In the genomic region with DNA sequence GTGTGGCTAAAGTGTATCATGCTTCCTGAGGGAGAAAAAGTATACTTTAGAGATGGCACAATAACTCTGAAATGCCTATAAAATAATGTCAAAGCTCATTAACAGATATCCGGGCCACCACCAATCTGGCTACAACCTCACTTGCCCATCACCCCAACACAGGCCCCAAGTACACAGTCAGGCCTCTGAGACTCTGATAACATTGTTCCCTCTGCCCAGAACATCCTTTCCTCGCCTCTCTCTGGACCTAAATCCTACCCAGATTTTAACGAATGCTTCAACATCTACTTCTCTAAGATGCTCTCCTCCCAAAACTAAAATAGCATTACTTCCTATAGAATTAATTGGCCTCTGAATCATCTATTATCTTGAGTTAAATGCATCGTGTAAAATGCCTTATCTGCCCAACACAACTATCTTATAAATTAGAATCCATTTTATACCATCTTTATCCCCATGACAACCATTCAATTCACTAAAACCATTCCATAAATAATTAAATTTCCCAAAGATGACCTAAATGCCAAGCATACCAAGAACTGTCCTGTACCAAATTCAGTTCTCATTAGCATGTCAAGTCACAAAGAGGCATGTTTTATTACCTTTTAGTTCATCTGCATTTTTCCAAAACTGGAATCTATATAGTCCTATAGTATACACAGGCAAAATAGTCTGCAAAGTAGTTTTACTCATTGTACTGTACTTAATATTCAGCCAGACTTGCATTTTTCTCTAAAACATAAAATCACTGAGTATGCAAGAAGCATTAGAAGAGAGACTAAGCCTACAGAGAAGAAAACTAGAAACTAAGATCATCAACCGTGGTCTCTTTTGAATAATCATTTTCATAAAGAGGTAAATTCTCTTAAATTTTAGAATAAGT, we compare ENCODE assay signal across 15 cellular contexts.
"Had no signal": no experiment of that assay in that cellular context is flagged by ENCODE, and none has a peak within 500 bp of the region (broad histone marks: within the 10 kb centered on the region; RNA-seq: fewer than 3 reads in every experiment).

No MANE protein-coding gene starts in this region.

- H3K4me1 ChIP-seq: parathyroid adenoma had no signal

- H3K4me3 Mint-ChIP-seq: activated naive CD4-positive, alpha-beta T cell treated with anti-CD3 and anti-CD28 coated beads for 36 hours; nephron; stimulated activated memory B cell treated with anti-CD40 and anti-IgM and Interleukin-4, amounts not matched to agents 10 μg/mL and 1 μg/mL and 100 μg/mL, for 72 hours had no signal

- H3K27ac Mint-ChIP-seq: activated naive CD4-positive, alpha-beta T cell treated with anti-CD3 and anti-CD28 coated beads for 36 hours; nephron; stimulated activated memory B cell treated with anti-CD40 and anti-IgM and Interleukin-4, amounts not matched to agents 10 μg/mL and 1 μg/mL and 100 μg/mL, for 72 hours had no signal

- H3K9me3 Mint-ChIP-seq: activated naive CD4-positive, alpha-beta T cell treated with anti-CD3 and anti-CD28 coated beads for 36 hours; nephron; stimulated activated memory B cell treated with anti-CD40 and anti-IgM and Interleukin-4, amounts not matched to agents 10 μg/mL and 1 μg/mL and 100 μg/mL, for 72 hours had no signal

- ATAC-seq: stimulated activated memory B cell treated with anti-CD40 and anti-IgM and Interleukin-4, amounts not matched to agents 10 μg/mL and 1 μg/mL and 100 μg/mL, for 72 hours had no signal

- H3K4me3 ChIP-seq: coronary artery, sigmoid colon, thoracic aorta had no signal

- H3K27me3 ChIP-seq: brain microvascular endothelial cell, sigmoid colon had no signal

- H3K9ac ChIP-seq: parathyroid adenoma had no signal

- H3K36me3 ChIP-seq: thoracic aorta had no signal

- H2AFZ ChIP-seq: parathyroid adenoma had no signal

- H3K27ac ChIP-seq: brain microvascular endothelial cell, coronary artery, parathyroid adenoma, sigmoid colon, thoracic aorta, WERI-Rb-1 had no signal

- H3K27me3 Mint-ChIP-seq: stimulated activated memory B cell treated with anti-CD40 and anti-IgM and Interleukin-4, amounts not matched to agents 10 μg/mL and 1 μg/mL and 100 μg/mL, for 72 hours had no signal

- DNase-seq: activated CD4-positive, alpha-beta T cell treated with anti-CD3 and anti-CD28 coated beads for 1 hour; activated naive CD4-positive, alpha-beta T cell treated with anti-CD3 and anti-CD28 coated beads for 36 hours; aorta; brain microvascular endothelial cell; central memory CD4-positive, alpha-beta T cell; kidney glomerular epithelial cell; sigmoid colon; stimulated activated CD4-positive, alpha-beta T cell treated with anti-CD3 and anti-CD28 coated beads, Interleukin-4, amount 100 ng/mL, for 24 hours; T-helper 2 cell; WERI-Rb-1 had no signal

- H3K9me3 ChIP-seq: sigmoid colon, thoracic aorta had no signal
